In the genomic region with DNA sequence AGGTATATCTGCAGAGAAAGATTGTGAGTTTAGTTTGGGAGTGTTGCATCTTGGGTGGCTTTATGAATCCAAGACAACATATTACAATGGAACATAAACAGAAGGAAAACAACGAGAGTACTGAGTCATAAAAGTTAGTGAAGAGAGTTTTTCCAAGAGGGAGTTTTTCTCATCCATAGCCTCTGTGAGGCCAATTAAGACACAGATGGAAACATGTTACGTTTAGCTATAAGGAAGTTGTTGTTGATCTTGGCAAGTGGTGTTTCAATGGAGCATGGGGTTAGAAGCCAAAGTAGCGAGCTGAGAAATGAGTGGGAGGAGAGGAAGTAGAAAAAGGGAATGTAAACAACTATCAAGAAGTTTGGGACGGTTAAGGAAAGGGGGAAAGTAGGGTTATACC, we compare ENCODE assay signal across 16 cellular contexts. TPM values are rescaled to one million over a fixed set of nuclear protein-coding genes. Genes with fewer than 3 reads are reported as not detected.
DNase-seq lines count a peak whose midpoint lies in the region; ATAC-seq and TF ChIP-seq lines count a peak whose summit lies in the region.
"Had no signal": no experiment of that assay in that cellular context is flagged by ENCODE, and none has a peak within 500 bp of the region (broad histone marks: within the 10 kb centered on the region; RNA-seq: fewer than 3 reads in every experiment).

No MANE protein-coding gene starts in this region.

- TF ChIP-seq CTCF in heart left ventricle (IDR thresholded peaks at IDR 0.05) (no peak), right atrium auricular region (IDR thresholded peaks at IDR 0.05) (no peak), transverse colon (IDR thresholded peaks at IDR 0.05) (no peak), RWPE1 (conservative IDR thresholded peaks at IDR 0.05; ENCODE audit: low read depth) (no peak)

- H3K27ac ChIP-seq in heart left ventricle (peak overlapping the region in 8 of 12 donors; percentile 13 to 80 (median 36)), right atrium auricular region (no peak overlapping the region), transverse colon (peak overlapping the region; percentile 39 to 80 (median 56)), RWPE1 (no peak overlapping the region)
- H3K27ac ChIP-seq: coronary artery had no signal

- TF ChIP-seq EP300 in transverse colon (IDR thresholded peaks at IDR 0.05; ENCODE audit: low read depth), result no peak

- H3K27me3 ChIP-seq in heart left ventricle (no peaks in the 10 kb centered on the region), right atrium auricular region (no peaks in the 10 kb centered on the region), transverse colon (no peaks in the 10 kb centered on the region)

- DNase-seq in heart left ventricle (peak in 1 of 5 donors; percentile 33), right atrium auricular region (ENCODE audit: low spot score) (no peak), brain pericyte (ENCODE audit: low read depth, low spot score) (peak; percentile 65), iris pigment epithelial cell (ENCODE audit: low read depth) (peak; percentile 90), transverse colon (peak; percentile 20), RWPE1 (ENCODE audit: low spot score) (no peak), mesenteric fat pad (ENCODE audit: low spot score) (no peak), NCI-H187 treated with DMSO at 0.1 percent for 48 hours (lab: John Stamatoyannopoulos, UW) (no peak)
- DNase-seq: 8988T; DND-41; NCI-H1092; NCI-H82; stimulated activated CD4-positive, alpha-beta T cell treated with anti-CD3 and anti-CD28 coated beads, Interleukin-2, amount 100 ng/mL, for 24 hours; stimulated activated naive CD4-positive, alpha-beta T cell had no signal

- H3K36me3 ChIP-seq in heart left ventricle, result no peaks in the 10 kb centered on the region
- H3K36me3 ChIP-seq in right atrium auricular region, result no peaks in the 10 kb centered on the region
- H3K36me3 ChIP-seq in transverse colon, result no peaks in the 10 kb centered on the region

- TF ChIP-seq POLR2A in heart left ventricle (IDR thresholded peaks at IDR 0.05) (no peak), transverse colon (IDR thresholded peaks at IDR 0.05) (no peak)

- in situ Hi-C loops in transverse colon (cut with MboI; ENCODE audit: low pct_ligation_motif_present in 1 of 4, low pct_unique_long_range_greater_than_20kb in 1 of 4, low sequenced_read_pairs in 3 of 4), result loop anchor here in 1 of 4 donors (25.0 kb wide), 1 partner anchor 737 kb away; no protein-coding TSS in a partner anchor

- H3K4me3 ChIP-seq in heart left ventricle (no peak overlapping the region), right atrium auricular region (no peak overlapping the region), transverse colon (no peak overlapping the region)
- H3K4me3 ChIP-seq: coronary artery had no signal

- POLR2A ChIA-PET in RWPE1 (lab: Yijun Ruan, JAX; ENCODE audit: low non-redundant PET), result no interaction called here

- H3K9me3 ChIP-seq in heart left ventricle (peaks cover 0 to 2% (median 0%) of the 10 kb centered on the region in 12 donors), right atrium auricular region (no peaks in the 10 kb centered on the region), transverse colon (no peaks in the 10 kb centered on the region)

- CTCF ChIA-PET in RWPE1 (lab: Yijun Ruan, JAX), result no interaction called here

- peak in 3 of 4 donors; percentile 27 to 88 (median 69) for ATAC-seq in heart left ventricle

- 31 to 43% (median 35%) methylated on average over 4 of the region's 4 CpGs for WGBS in heart left ventricle, 4 donors
- 14 to 21% methylated on average over 4 of the region's 4 CpGs for WGBS in transverse colon (ENCODE audit: low coverage in 1 of 2), 2 donors

- intact Hi-C loops in heart left ventricle (cut with DNase I) (no loop called here), transverse colon (cut with DNase I; ENCODE audit: low total_unique reads) (no loop called here)

- peaks cover 0 to 24% (median 0%) of the 10 kb centered on the region in 12 donors for H3K4me1 ChIP-seq in heart left ventricle
- H3K4me1 ChIP-seq in right atrium auricular region, result peaks cover 0 to 5% of the 10 kb centered on the region in 2 donors
- H3K4me1 ChIP-seq in transverse colon, result peaks cover 0 to 40% (median 17%) of the 10 kb centered on the region in 4 donors

RNA-seq across cellular contexts. Expression of a gene that starts 53.3 kb away (rescaled TPM):
- not detected for total RNA-seq in heart left ventricle
- polyA plus RNA-seq in heart left ventricle, result not detected
- total RNA-seq in right atrium auricular region, result not detected
- total RNA-seq in transverse colon, result not detected
- total RNA-seq in mesenteric fat pad, result not detected
- polyA plus RNA-seq: neural cell had no signal

Comparison
In these comparisons a context has a peak if more than half of its experiments do, and no peak if none do; other contexts are left out.
1. H3K27ac ChIP-seq: peak in heart left ventricle (8 of 12) and transverse colon (4 of 4); none in right atrium auricular region (0 of 2) and RWPE1 (single experiment).
2. DNase-seq: peak in brain pericyte (single experiment), iris pigment epithelial cell (single experiment) and transverse colon (single experiment); none in right atrium auricular region (single experiment), RWPE1 (single experiment), mesenteric fat pad (single experiment) and NCI-H187 treated with DMSO at 0.1 percent for 48 hours (single experiment).